In genomic region chr9:112605518-112605917, GRCh38 we compare ENCODE assay signal across 17 cellular contexts.
A peak's percentile ranks its signal among the peaks of the same experiment; 100 is the strongest.
DNase-seq lines count a peak whose midpoint lies in the region; ATAC-seq and TF ChIP-seq lines count a peak whose summit lies in the region.
"Had no signal": no experiment of that assay in that cellular context is flagged by ENCODE, and none has a peak within 500 bp of the region (broad histone marks: within the 10 kb centered on the region; RNA-seq: fewer than 3 reads in every experiment).

No MANE protein-coding gene starts in this region.

- no peaks in the 10 kb centered on the region for H3K36me3 ChIP-seq in smooth muscle cell (ENCODE audit: low read depth)
- H3K36me3 ChIP-seq: colonic mucosa, gastroesophageal sphincter, left lung, pancreas, thoracic aorta had no signal

- H4K20me1 ChIP-seq in smooth muscle cell (ENCODE audit: low read depth), result no peaks in the 10 kb centered on the region

- H3K9me3 ChIP-seq in smooth muscle cell (replicated peaks; ENCODE audit: low read depth), result no peaks in the 10 kb centered on the region
- H3K9me3 ChIP-seq: colonic mucosa, gastroesophageal sphincter, left lung, pancreas, thoracic aorta had no signal

- WGBS in smooth muscle cell (ENCODE audit: low lambda C conversion rate), result 100% methylated on average over 1 of the region's 1 CpG

- H3K9ac ChIP-seq in smooth muscle cell (ENCODE audit: low read depth), result no peak overlapping the region

- H3K4me1 ChIP-seq in smooth muscle cell (ENCODE audit: low read depth), result no peaks in the 10 kb centered on the region
- H3K4me1 ChIP-seq: colonic mucosa, gastroesophageal sphincter, left lung, pancreas had no signal

- no peaks in the 10 kb centered on the region for H3K27me3 ChIP-seq in smooth muscle cell (ENCODE audit: low read depth)
- H3K27me3 ChIP-seq: colonic mucosa, gastroesophageal sphincter, left lung, pancreas had no signal

- H3K27ac ChIP-seq in smooth muscle cell (ENCODE audit: low read depth), result no peak overlapping the region
- H3K27ac ChIP-seq: colonic mucosa, gastroesophageal sphincter, left lung, pancreas, RWPE1, thoracic aorta had no signal

- DNase-seq in NCI-H2227 treated with DMSO at 0.1 percent for 48 hours (lab: John Stamatoyannopoulos, UW) (no peak), smooth muscle cell (lab: John Stamatoyannopoulos, UW; ENCODE audit: unreplicated experiment) (no peak), NOMO-1 (lab: John Stamatoyannopoulos, UW; ENCODE audit: unreplicated experiment in 2 of 2) (no peak), occipital lobe (lab: John Stamatoyannopoulos, UW) (no peak)
- DNase-seq: CD8-positive, alpha-beta T cell; colonic mucosa; left lung; NCI-H1694 treated with DMSO at 0.1 percent for 48 hours; pancreas; stimulated activated CD4-positive, alpha-beta T cell treated with anti-CD3 and anti-CD28 coated beads, Interleukin-4, amount 100 ng/mL, for 4 hours had no signal

- H3K4me3 ChIP-seq in smooth muscle cell, result no peak overlapping the region
- H3K4me3 ChIP-seq: colonic mucosa, gastroesophageal sphincter, left lung, pancreas, thoracic aorta had no signal

- H3F3A ChIP-seq in smooth muscle cell (ENCODE audit: low read depth), result no peaks in the 10 kb centered on the region

- ATAC-seq in GM18517 (IDR thresholded peaks at IDR 0.05; ENCODE audit: unreplicated experiment) (peak; percentile 91), GM19467 (IDR thresholded peaks at IDR 0.05; ENCODE audit: unreplicated experiment) (peak; percentile 82), HG02938 (IDR thresholded peaks at IDR 0.05; ENCODE audit: unreplicated experiment) (peak; percentile 93), HG03575 (IDR thresholded peaks at IDR 0.05; ENCODE audit: extremely low read depth, insufficient number of reproducible peaks, low FRiP score, unreplicated experiment) (peak; percentile 77)
- ATAC-seq: CD8-positive, alpha-beta T cell; gastroesophageal sphincter; left lung; pancreas had no signal

- TF ChIP-seq CTCF in smooth muscle cell (IDR thresholded peaks at IDR 0.05; ENCODE audit: borderline replicate concordance, insufficient read depth, poor library complexity, severe bottlenecking), result no peak

- no peak overlapping the region for H3K4me2 ChIP-seq in smooth muscle cell

- H3K79me2 ChIP-seq in smooth muscle cell (ENCODE audit: low read depth), result no peaks in the 10 kb centered on the region

- no peak overlapping the region for H2AFZ ChIP-seq in smooth muscle cell (ENCODE audit: low read depth)
